In genomic region chr12:18496156-18496555, GRCh38 we compare ENCODE assay signal across 20 cellular contexts.
DNase-seq lines count a peak whose midpoint lies in the region; TF ChIP-seq lines count a peak whose summit lies in the region.
"Had no signal": no experiment of that assay in that cellular context is flagged by ENCODE, and none has a peak within 500 bp of the region (broad histone marks: within the 10 kb centered on the region; RNA-seq: fewer than 3 reads in every experiment).

No MANE protein-coding gene starts in this region.

- H3K9me3 ChIP-seq in PC-9 (ENCODE audit: insufficient read depth, low read depth): no peaks in the 10 kb centered on the region
- H3K9me3 ChIP-seq: A549 had no signal

- intact Hi-C loops in PC-9 (cut with micrococcal nuclease; ENCODE audit: unreplicated experiment): no loop called here

- DNase-seq in HEK293T (ENCODE audit: extremely low spot score) (no peak), NCI-H1105 treated with DMSO at 0.1 percent for 48 hours (lab: John Stamatoyannopoulos, UW) (peak; percentile 42), astrocyte of the hippocampus (ENCODE audit: low read depth, low spot score) (peak; percentile 4), fibroblast of the aortic adventitia (ENCODE audit: low read depth) (peak; percentile 24), mesenteric fat pad (ENCODE audit: low spot score) (no peak), PC-9 (no peak), Kasumi-1 (lab: John Stamatoyannopoulos, UW) (no peak)
- DNase-seq: CD4-positive, CD25-positive, alpha-beta regulatory T cell; DMS79; GM23248; H9; KG1; NCI-H1930; NCI-H226; NCI-H524 treated with DMSO at 0.1 percent for 48 hours; NCI-H82; OCI-M1; SW 1271 had no signal

- no peak for TF ChIP-seq CTCF in fibroblast of the aortic adventitia (IDR thresholded peaks at IDR 0.05; ENCODE audit: insufficient read depth, low read length)
- TF ChIP-seq CTCF in PC-9 (conservative IDR thresholded peaks at IDR 0.05): no peak

- no peak overlapping the region for H3K27ac ChIP-seq in PC-9
- H3K27ac ChIP-seq: A549, GM23248, HL-60 had no signal

- no peaks in the 10 kb centered on the region for H3K27me3 ChIP-seq in PC-9 (ENCODE audit: insufficient read depth, low read depth)

- H3K79me2 ChIP-seq in PC-9 (ENCODE audit: low read depth): no peaks in the 10 kb centered on the region

- no peaks in the 10 kb centered on the region for H3K4me1 ChIP-seq in PC-9 (replicated peaks; ENCODE audit: insufficient read depth)
- H3K4me1 ChIP-seq: A549 had no signal

- POLR2A ChIA-PET in HEK293T (lab: Yijun Ruan, JAX) (no interaction called here), PC-9 (lab: Charles Lee; ENCODE audit: unreplicated experiment) (no interaction called here)

- no peak overlapping the region for H3K4me2 ChIP-seq in PC-9
- H3K4me2 ChIP-seq: A549 had no signal

- H3F3A ChIP-seq in PC-9 (ENCODE audit: insufficient read depth, low read depth): no peaks in the 10 kb centered on the region

- H3K9me2 ChIP-seq in PC-9 (ENCODE audit: insufficient read depth): no peaks in the 10 kb centered on the region

- H3K36me3 ChIP-seq in PC-9 (ENCODE audit: low read depth): no peaks in the 10 kb centered on the region

- CTCF ChIA-PET in HEK293T (lab: Yijun Ruan, JAX): no interaction called here
- CTCF ChIA-PET in PC-9 (lab: Charles Lee): no interaction called here

- H4K20me1 ChIP-seq in PC-9 (ENCODE audit: insufficient read depth): no peaks in the 10 kb centered on the region

- H3K4me3 ChIP-seq in fibroblast of the aortic adventitia (ENCODE audit: low read depth, low read length) (no peak overlapping the region), PC-9 (no peak overlapping the region)
- H3K4me3 ChIP-seq: A549, GM23248 had no signal

- H2AFZ ChIP-seq in PC-9: no peak overlapping the region
- H2AFZ ChIP-seq: GM23248 had no signal

- no TSS peak for BruUV-seq in PC-9 (replicated peaks; lab: Mats Ljungman, UMichigan)

TF ChIP-seq in HEK293T, 16 proteins besides CTCF, POLR2A, EP300 and RAD21:
- TF ChIP-seq ZNF384 (IDR thresholded peaks at IDR 0.05) (no peak), PKNOX1 (IDR thresholded peaks at IDR 0.05) (peak; percentile 39; the same call in 1 of the 2 replicates), NFRKB (IDR thresholded peaks at IDR 0.05) (no peak), LEF1 (IDR thresholded peaks at IDR 0.05; ENCODE audit: borderline replicate concordance) (no peak)

Comparison
In these comparisons a context has a peak if more than half of its experiments do, and no peak if none do; other contexts are left out.
1. DNase-seq: peak in NCI-H1105 treated with DMSO at 0.1 percent for 48 hours (single experiment), astrocyte of the hippocampus (single experiment) and fibroblast of the aortic adventitia (single experiment); none in HEK293T (single experiment), mesenteric fat pad (single experiment), PC-9 (0 of 2) and Kasumi-1 (0 of 2).